In the genomic region with DNA sequence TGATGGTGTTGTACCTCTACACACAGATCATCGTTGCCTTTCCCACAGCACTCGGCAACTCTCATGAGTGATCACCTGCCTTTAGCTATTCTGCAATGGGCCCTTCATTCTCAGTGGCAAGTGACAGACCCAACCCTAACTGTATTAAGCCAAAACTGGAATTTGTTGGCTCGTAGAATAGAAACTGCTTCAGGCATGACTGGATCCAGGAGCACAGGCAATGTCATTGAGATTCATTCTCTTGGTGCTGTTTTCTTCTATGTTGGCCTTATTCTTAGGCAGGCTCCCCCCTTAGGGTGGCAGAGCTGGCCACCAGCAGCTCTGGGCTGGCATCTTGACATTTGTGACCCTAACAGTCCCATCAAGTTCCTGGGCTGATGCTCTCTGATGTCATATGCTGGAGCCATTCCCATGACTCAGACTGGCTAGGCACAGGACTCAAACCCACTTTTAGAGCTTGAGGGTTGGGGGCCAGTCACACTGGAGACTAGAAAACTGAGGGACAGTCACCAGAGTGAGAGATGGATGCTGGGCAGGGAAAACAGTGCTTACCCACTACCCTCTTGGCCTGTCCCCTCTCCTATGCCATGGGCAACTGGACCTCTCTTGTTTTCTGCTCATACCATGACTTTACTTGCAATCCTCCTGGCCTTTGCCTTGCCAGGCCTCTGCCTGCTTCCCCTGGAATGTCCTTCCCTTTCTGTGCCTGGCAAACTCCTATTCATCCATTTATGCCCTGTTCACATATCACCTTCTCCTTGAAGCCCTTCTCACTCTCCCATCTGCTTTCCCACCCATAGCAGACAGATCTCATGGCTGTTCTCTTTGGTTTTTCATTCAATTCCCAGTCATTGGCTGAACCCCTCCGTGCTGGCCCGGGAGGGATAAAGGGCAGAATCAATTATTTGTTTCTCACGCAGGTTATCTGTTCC, we compare ENCODE assay signal across 18 cellular contexts. TPM values are rescaled to one million over a fixed set of nuclear protein-coding genes. Genes with fewer than 3 reads are reported as not detected.
DNase-seq lines count a peak whose midpoint lies in the region; ATAC-seq and TF ChIP-seq lines count a peak whose summit lies in the region.
"Had no signal": no experiment of that assay in that cellular context is flagged by ENCODE, and none has a peak within 500 bp of the region (broad histone marks: within the 10 kb centered on the region; RNA-seq: fewer than 3 reads in every experiment).

No MANE protein-coding gene starts in this region.

- peak overlapping the region; percentile 62 for H3K9ac ChIP-seq in adipocyte (ENCODE audit: low read length)

- no peak overlapping the region for H3K27ac ChIP-seq in naive thymus-derived CD4-positive, alpha-beta T cell (ENCODE audit: low read depth, low read length)
- H3K27ac ChIP-seq in transverse colon: peak overlapping the region; percentile 2 to 45 (median 42)

- H3K36me3 Mint-ChIP-seq in naive thymus-derived CD4-positive, alpha-beta T cell: peaks cover 0 to 8% (median 4%) of the 10 kb centered on the region in 5 donors
- H3K36me3 Mint-ChIP-seq: activated naive CD8-positive, alpha-beta T cell; CD8-positive, alpha-beta memory T cell; natural killer cell had no signal

- WGBS in transverse colon (ENCODE audit: low coverage in 1 of 2), 2 donors: 84% methylated on average over 6 of the region's 6 CpGs; no CpG with 5 or more reads in 1 of the 2 donors

- no peaks in the 10 kb centered on the region for H3K9me3 Mint-ChIP-seq in naive thymus-derived CD4-positive, alpha-beta T cell
- H3K9me3 Mint-ChIP-seq: activated T-cell treated with anti-CD3 and anti-CD28 coated beads, Interleukin-2, amount 50 U/mL, for 4 hours; CD8-positive, alpha-beta memory T cell; natural killer cell had no signal

- in situ Hi-C loops in transverse colon (cut with MboI; ENCODE audit: low pct_ligation_motif_present in 1 of 4, low pct_unique_long_range_greater_than_20kb in 1 of 4, low sequenced_read_pairs in 3 of 4): no loop called here

- no peaks in the 10 kb centered on the region for H3K27me3 Mint-ChIP-seq in naive thymus-derived CD4-positive, alpha-beta T cell
- H3K27me3 Mint-ChIP-seq: activated naive CD8-positive, alpha-beta T cell had no signal

- DNase-seq in Right ventricle myocardium inferior (ENCODE audit: missing footprints) (peak; percentile 34), Right ventricle myocardium superior (no peak), adipocyte (ENCODE audit: low read depth) (no peak), transverse colon (no peak), DMS79 (lab: John Stamatoyannopoulos, UW) (no peak), D341Med (ENCODE audit: low spot score) (no peak)
- DNase-seq in naive thymus-derived CD4-positive, alpha-beta T cell: no peak
- no peak for DNase-seq in stimulated activated CD8-positive, alpha-beta memory T cell treated with anti-CD3 and anti-CD28 coated beads, Interleukin-4, amount 100 ng/mL, for 48 hours
- DNase-seq: activated CD4-positive, alpha-beta T cell treated with anti-CD3 and anti-CD28 coated beads, Interleukin-2, amount 50 U/mL, for 4 hours; activated T-cell treated with anti-CD3 and anti-CD28 coated beads, Interleukin-2, amount 50 U/mL, for 4 hours; CD8-positive, alpha-beta memory T cell; natural killer cell; NCI-H2081 treated with DMSO at 0.1 percent for 48 hours; NCI-H526; stimulated activated CD4-positive, alpha-beta T cell treated with anti-CD3 and anti-CD28 coated beads, Interleukin-4, amount 100 ng/mL, for 1 hour had no signal

- POLR2A ChIA-PET in naive thymus-derived CD4-positive, alpha-beta T cell (lab: Charles Lee): interaction anchor here (0.7 kb wide), 1 partner anchor 802 kb away, joined by 3 read pairs; no protein-coding TSS in a partner anchor

- H3K4me1 Mint-ChIP-seq in naive thymus-derived CD4-positive, alpha-beta T cell: no peaks in the 10 kb centered on the region
- H3K4me1 Mint-ChIP-seq: CD8-positive, alpha-beta memory T cell; natural killer cell had no signal

- H3K36me3 ChIP-seq in adipocyte (ENCODE audit: control insufficient read depth, insufficient read depth, low read length, severe bottlenecking) (no peaks in the 10 kb centered on the region), transverse colon (no peaks in the 10 kb centered on the region)
- H3K36me3 ChIP-seq in naive thymus-derived CD4-positive, alpha-beta T cell (ENCODE audit: control insufficient read depth in 2 of 3, insufficient read depth in 3 of 3, low read length in 3 of 3): no peaks in the 10 kb centered on the region
- H3K36me3 ChIP-seq: left lung had no signal

- no peak overlapping the region for H3K4me3 Mint-ChIP-seq in naive thymus-derived CD4-positive, alpha-beta T cell
- H3K4me3 Mint-ChIP-seq: activated naive CD8-positive, alpha-beta T cell; activated T-cell treated with anti-CD3 and anti-CD28 coated beads, Interleukin-2, amount 50 U/mL, for 4 hours; CD8-positive, alpha-beta memory T cell; natural killer cell had no signal

- no peak for TF ChIP-seq EP300 in transverse colon (IDR thresholded peaks at IDR 0.05; ENCODE audit: low read depth)

- H3K4me1 ChIP-seq in adipocyte (ENCODE audit: control insufficient read depth, insufficient read depth, low read length) (peaks cover 51% of the 10 kb centered on the region), transverse colon (peaks cover 26 to 64% (median 30%) of the 10 kb centered on the region in 4 donors)
- H3K4me1 ChIP-seq in naive thymus-derived CD4-positive, alpha-beta T cell (ENCODE audit: control insufficient read depth in 2 of 2, insufficient read depth in 2 of 2, low read length in 2 of 2): no peaks in the 10 kb centered on the region

- H3K27ac Mint-ChIP-seq in naive thymus-derived CD4-positive, alpha-beta T cell: peak overlapping the region in 4 of 9 donors; percentile 4 to 36 (median 23)
- H3K27ac Mint-ChIP-seq: natural killer cell had no signal

- no peak for TF ChIP-seq POLR2A in transverse colon (IDR thresholded peaks at IDR 0.05)

- H3K9me3 ChIP-seq in adipocyte (ENCODE audit: control insufficient read depth, low read length) (no peaks in the 10 kb centered on the region), transverse colon (no peaks in the 10 kb centered on the region)
- no peaks in the 10 kb centered on the region for H3K9me3 ChIP-seq in naive thymus-derived CD4-positive, alpha-beta T cell (ENCODE audit: control insufficient read depth in 2 of 3, low read length in 3 of 3)
- H3K9me3 ChIP-seq: left lung, tibial nerve had no signal

- H3K4me3 ChIP-seq in adipocyte (ENCODE audit: low read length) (no peak overlapping the region), transverse colon (no peak overlapping the region)
- no peak overlapping the region for H3K4me3 ChIP-seq in naive thymus-derived CD4-positive, alpha-beta T cell (ENCODE audit: low read length)
- H3K4me3 ChIP-seq: left lung, tibial nerve had no signal

- no peaks in the 10 kb centered on the region for H3K27me3 ChIP-seq in adipocyte (replicated peaks; ENCODE audit: control insufficient read depth, insufficient read depth, low read length)
- no peaks in the 10 kb centered on the region for H3K27me3 ChIP-seq in naive thymus-derived CD4-positive, alpha-beta T cell (ENCODE audit: control insufficient read depth in 2 of 2, insufficient read depth in 2 of 2, low read length in 2 of 2)
- no peaks in the 10 kb centered on the region for H3K27me3 ChIP-seq in transverse colon
- H3K27me3 ChIP-seq: left lung, tibial nerve had no signal

- intact Hi-C loops in Right ventricle myocardium inferior (cut with DNase I): no loop called here
- intact Hi-C loops in Right ventricle myocardium superior (cut with DNase I): no loop called here
- intact Hi-C loops in naive thymus-derived CD4-positive, alpha-beta T cell (cut with micrococcal nuclease): no loop called here
- intact Hi-C loops in transverse colon (cut with DNase I; ENCODE audit: low total_unique reads): no loop called here

- no peak for TF ChIP-seq CTCF in transverse colon (IDR thresholded peaks at IDR 0.05)

- CTCF ChIA-PET in naive thymus-derived CD4-positive, alpha-beta T cell (lab: Charles Lee): interaction anchor here (1.0 kb wide), 1 partner anchor 10 kb away, joined by 3 read pairs; no protein-coding TSS in a partner anchor

- ATAC-seq in Right ventricle myocardium inferior (no peak), Right ventricle myocardium superior (ENCODE audit: poor library complexity) (no peak)
- peak; percentile 25 for ATAC-seq in naive thymus-derived CD4-positive, alpha-beta T cell
- ATAC-seq: activated T-cell treated with anti-CD3 and anti-CD28 coated beads, Interleukin-2, amount 50 U/mL, for 4 hours; natural killer cell had no signal

RNA-seq across cellular contexts. Expression of a gene that starts 7.1 kb away (rescaled TPM):
- total RNA-seq in Right ventricle myocardium inferior (16.7 TPM), Right ventricle myocardium superior (14.0 TPM), transverse colon (10 to 100 TPM in 3 of 4 donors, 1 to 10 TPM in 1; 9.1 to 22.7 (median 14.5) TPM)
- 1 to 10 TPM in 2 of 5 experiments, under 1 TPM in 3; 0.58 to 1.8 (median 0.89) TPM for total RNA-seq in naive thymus-derived CD4-positive, alpha-beta T cell
- not detected for polyA plus RNA-seq in naive thymus-derived CD4-positive, alpha-beta T cell
- polyA plus RNA-seq: CD8-positive, alpha-beta memory T cell had no signal

RNA-seq across cellular contexts. Expression of a gene that starts 26.1 kb away (rescaled TPM):
- total RNA-seq in Right ventricle myocardium inferior: 51.6 TPM
- 49.3 TPM for total RNA-seq in Right ventricle myocardium superior
- total RNA-seq in naive thymus-derived CD4-positive, alpha-beta T cell: 10 to 100 TPM; 45.3 to 99.3 (median 88.1) TPM
- 10 to 100 TPM; 52.4 to 70.6 TPM for polyA plus RNA-seq in naive thymus-derived CD4-positive, alpha-beta T cell
- 10 to 100 TPM; 29.1 to 50.9 (median 37.6) TPM for total RNA-seq in transverse colon

RNA-seq across cellular contexts. Expression of a gene that starts 45.8 kb away (rescaled TPM):
- total RNA-seq in Right ventricle myocardium inferior: 2.9 TPM
- total RNA-seq in Right ventricle myocardium superior: 4.9 TPM
- total RNA-seq in naive thymus-derived CD4-positive, alpha-beta T cell: 10 to 100 TPM; 13.4 to 51.6 (median 27.8) TPM
- polyA plus RNA-seq in naive thymus-derived CD4-positive, alpha-beta T cell: 10 to 100 TPM in 1 of 2 donors, 1 to 10 TPM in 1; 9.0 to 12.9 TPM
- total RNA-seq in transverse colon: 10 to 100 TPM in 1 of 4 donors, 1 to 10 TPM in 3; 3.0 to 17.5 (median 6.2) TPM

RNA-seq across cellular contexts. Expression of a gene that starts 47.0 kb away (rescaled TPM):
- total RNA-seq in Right ventricle myocardium inferior (0.54 TPM), Right ventricle myocardium superior (1.0 TPM), transverse colon (1 to 10 TPM in 1 of 4 donors, under 1 TPM in 2, not detected in 1; 0.48 to 3.0 (median 0.75) TPM)
- 1 to 10 TPM in 4 of 5 experiments, under 1 TPM in 1; 0.39 to 2.0 (median 1.6) TPM for total RNA-seq in naive thymus-derived CD4-positive, alpha-beta T cell
- polyA plus RNA-seq in naive thymus-derived CD4-positive, alpha-beta T cell: under 1 TPM; 0.45 to 0.75 TPM
